ENCODE assay signal across 8 cellular contexts in genomic region chr2:24046930-24047702, GRCh38. TPM values are rescaled to one million over a fixed set of nuclear protein-coding genes. Genes with fewer than 3 reads are reported as not detected.
DNase-seq lines count a peak whose midpoint lies in the region; ATAC-seq and TF ChIP-seq lines count a peak whose summit lies in the region.

A gene with protein sequence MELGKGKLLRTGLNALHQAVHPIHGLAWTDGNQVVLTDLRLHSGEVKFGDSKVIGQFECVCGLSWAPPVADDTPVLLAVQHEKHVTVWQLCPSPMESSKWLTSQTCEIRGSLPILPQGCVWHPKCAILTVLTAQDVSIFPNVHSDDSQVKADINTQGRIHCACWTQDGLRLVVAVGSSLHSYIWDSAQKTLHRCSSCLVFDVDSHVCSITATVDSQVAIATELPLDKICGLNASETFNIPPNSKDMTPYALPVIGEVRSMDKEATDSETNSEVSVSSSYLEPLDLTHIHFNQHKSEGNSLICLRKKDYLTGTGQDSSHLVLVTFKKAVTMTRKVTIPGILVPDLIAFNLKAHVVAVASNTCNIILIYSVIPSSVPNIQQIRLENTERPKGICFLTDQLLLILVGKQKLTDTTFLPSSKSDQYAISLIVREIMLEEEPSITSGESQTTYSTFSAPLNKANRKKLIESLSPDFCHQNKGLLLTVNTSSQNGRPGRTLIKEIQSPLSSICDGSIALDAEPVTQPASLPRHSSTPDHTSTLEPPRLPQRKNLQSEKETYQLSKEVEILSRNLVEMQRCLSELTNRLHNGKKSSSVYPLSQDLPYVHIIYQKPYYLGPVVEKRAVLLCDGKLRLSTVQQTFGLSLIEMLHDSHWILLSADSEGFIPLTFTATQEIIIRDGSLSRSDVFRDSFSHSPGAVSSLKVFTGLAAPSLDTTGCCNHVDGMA (minus strand): TSS chr2:24047391. CDS start chr2:24039494, 7,897 bp downstream.

- H3K27me3 ChIP-seq in gastroesophageal sphincter, result no peaks in the 10 kb centered on the region
- peaks cover 60% of the 10 kb centered on the region for H3K27me3 ChIP-seq in neutrophil

- CTCF ChIA-PET in HEK293T (lab: Yijun Ruan, JAX), result interaction anchor here (0.5 to 1.9 kb wide), 5 partner anchors 23 to 122 kb away, joined by 3 to 6 read pairs (median 4); partner anchors contain the start of genes ATAD2B and TP53I3

- no peaks in the 10 kb centered on the region for H3K9me3 ChIP-seq in gastroesophageal sphincter
- no peaks in the 10 kb centered on the region for H3K9me3 ChIP-seq in neutrophil

- POLR2A ChIA-PET in HEK293T (lab: Yijun Ruan, JAX), result interaction anchor here (0.8 to 2.4 kb wide), 28 partner anchors 8 to 313 kb away, joined by 3 to 44 read pairs (median 4); partner anchors contain the start of genes ATAD2B, ITSN2, SF3B6 and TP53I3

- peak; percentile 46 to 57 for TF ChIP-seq POLR2A in gastroesophageal sphincter (IDR thresholded peaks at IDR 0.05)

- in situ Hi-C loops in SK-MEL-5 (cut with HindIII; ENCODE audit: low pct_unique_long_range_greater_than_20kb, low sequenced_read_pairs), result no loop called here

- peak; percentile 100 for ATAC-seq in gastroesophageal sphincter

- 0 to 2% methylated on average over 17 to 28 of the region's 38 CpGs for WGBS in gastroesophageal sphincter (ENCODE audit: low coverage in 1 of 2), 2 donors

- TF ChIP-seq CTCF in gastroesophageal sphincter (IDR thresholded peaks at IDR 0.05), result no peak
- no peak for TF ChIP-seq CTCF in neutrophil (IDR thresholded peaks at IDR 0.05)

- H3K4me1 ChIP-seq in gastroesophageal sphincter (peaks cover 0 to 40% (median 12%) of the 10 kb centered on the region in 3 donors), neutrophil (ENCODE audit: control insufficient read depth in 1 of 2, insufficient read depth in 1 of 2, low read depth in 1 of 2, low read length in 1 of 2) (peaks cover 29 to 31% of the 10 kb centered on the region in 2 experiments)

- H3K4me3 ChIP-seq in gastroesophageal sphincter (peak within 1 kb of the TSS; percentile 60 to 72), neutrophil (ENCODE audit: low read depth in 1 of 2, low read length in 1 of 2) (peak within 1 kb of the TSS; percentile 62)

- peak within 1 kb of the TSS; percentile 13 to 83 (median 78) for H3K27ac ChIP-seq in gastroesophageal sphincter
- H3K27ac ChIP-seq in neutrophil, result no peak within 1 kb of the TSS

- DNase-seq in GF-D8 (lab: John Stamatoyannopoulos, UW) (peak; percentile 97), HEK293T (ENCODE audit: extremely low spot score) (peak; percentile 91), MV-4-11 (lab: John Stamatoyannopoulos, UW) (peak; percentile 100), SK-MEL-5 (ENCODE audit: low read depth, low spot score) (peak; percentile 100), superior temporal gyrus (ENCODE audit: extremely low spot score) (peak; percentile 99)
- DNase-seq in activated naive CD4-positive, alpha-beta T cell treated with Interleukin-2 at 50 U/mL for 16 hours, result peak; percentile 92

- TF ChIP-seq EP300 in gastroesophageal sphincter (IDR thresholded peaks at IDR 0.05), result no peak

- H3K36me3 ChIP-seq in gastroesophageal sphincter (no peaks in the 10 kb centered on the region), neutrophil (no peaks in the 10 kb centered on the region)

TF ChIP-seq in HEK293T, 16 proteins besides CTCF, POLR2A, EP300 and RAD21:
- TF ChIP-seq ELF4 (IDR thresholded peaks at IDR 0.05), result peak; percentile 47; the same call in 1 of the 2 replicates
- TF ChIP-seq FOXK2 (IDR thresholded peaks at IDR 0.05), result no peak
- peak; percentile 84 for TF ChIP-seq L3MBTL2 (conservative IDR thresholded peaks at IDR 0.05)
- TF ChIP-seq, protein P1, sequence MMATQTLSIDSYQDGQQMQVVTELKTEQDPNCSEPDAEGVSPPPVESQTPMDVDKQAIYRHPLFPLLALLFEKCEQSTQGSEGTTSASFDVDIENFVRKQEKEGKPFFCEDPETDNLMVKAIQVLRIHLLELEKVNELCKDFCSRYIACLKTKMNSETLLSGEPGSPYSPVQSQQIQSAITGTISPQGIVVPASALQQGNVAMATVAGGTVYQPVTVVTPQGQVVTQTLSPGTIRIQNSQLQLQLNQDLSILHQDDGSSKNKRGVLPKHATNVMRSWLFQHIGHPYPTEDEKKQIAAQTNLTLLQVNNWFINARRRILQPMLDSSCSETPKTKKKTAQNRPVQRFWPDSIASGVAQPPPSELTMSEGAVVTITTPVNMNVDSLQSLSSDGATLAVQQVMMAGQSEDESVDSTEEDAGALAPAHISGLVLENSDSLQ (IDR thresholded peaks at IDR 0.05), result peak; percentile 91
- TF ChIP-seq SUZ12 (IDR thresholded peaks at IDR 0.05), result no peak
- no peak for TF ChIP-seq LEF1 (IDR thresholded peaks at IDR 0.05; ENCODE audit: borderline replicate concordance)

RNA-seq across cellular contexts. Expression of the gene that starts here (rescaled TPM):
- 22.6 and 23.3 TPM in 2 replicates for total RNA-seq in SK-MEL-5 (2014; rRNA removed; shearing (Covaris generic))
- polyA plus RNA-seq in SK-MEL-5 (2015; cell fraction: cytosol; rRNA removed), result 15.9 and 17.1 TPM in 2 replicates
- 31.0 and 31.4 TPM in 2 replicates for polyA plus RNA-seq in SK-MEL-5 (2015; cell fraction: nucleus; rRNA removed)
- 1 to 10 TPM; 5.9 to 7.3 (median 6.4) TPM for total RNA-seq in gastroesophageal sphincter
